Comparison of ENCODE assay signal across 15 cellular contexts in the genomic region with DNA sequence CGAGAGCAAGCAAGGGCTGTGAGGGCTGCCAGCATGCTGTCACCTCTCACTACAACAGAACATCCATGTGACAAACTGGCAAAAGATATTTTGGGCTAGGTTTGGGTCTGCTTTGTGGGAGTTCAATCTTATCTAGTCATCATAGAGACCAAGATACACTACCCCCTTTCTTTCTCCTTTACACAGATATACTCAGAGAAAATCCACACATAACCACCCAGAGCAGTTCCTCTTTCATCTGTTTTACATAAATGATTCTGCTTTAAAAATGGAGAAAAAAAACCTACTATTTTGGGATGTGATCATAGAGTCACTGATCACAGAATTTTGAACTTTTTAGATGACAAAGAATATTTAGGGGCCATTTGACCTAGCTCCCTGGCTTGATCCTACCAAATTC. TPM values are rescaled to one million over a fixed set of nuclear protein-coding genes. Genes with fewer than 3 reads are reported as not detected.
DNase-seq lines count a peak whose midpoint lies in the region; ATAC-seq and TF ChIP-seq lines count a peak whose summit lies in the region.
"Had no signal": no experiment of that assay in that cellular context is flagged by ENCODE, and none has a peak within 500 bp of the region (broad histone marks: within the 10 kb centered on the region; RNA-seq: fewer than 3 reads in every experiment).

No MANE protein-coding gene starts in this region.

- no peaks in the 10 kb centered on the region for H3K9me3 ChIP-seq in DOHH2 (ENCODE audit: control insufficient read depth, insufficient read depth, low read length)

- peak overlapping the region; percentile 58 for H3K27ac ChIP-seq in DOHH2 (ENCODE audit: low read depth, low read length)
- H3K27ac ChIP-seq: foreskin keratinocyte had no signal

- DNase-seq in NCI-H526 (lab: John Stamatoyannopoulos, UW) (no peak), T-cell (no peak), RKO (ENCODE audit: low spot score) (no peak)
- DNase-seq in activated CD4-positive, alpha-beta memory T cell treated with anti-CD3 and anti-CD28 coated beads for 36 hours = no peak
- DNase-seq: activated CD4-positive, alpha-beta T cell treated with anti-CD3 and anti-CD28 coated beads for 48 hours; foreskin keratinocyte; NCI-H2171 treated with DMSO at 0.1 percent for 48 hours; SHP77 treated with DMSO at 0.1 percent for 48 hours had no signal

- no peaks in the 10 kb centered on the region for H3K9me3 Mint-ChIP-seq in T-cell
- H3K9me3 Mint-ChIP-seq in activated CD4-positive, alpha-beta memory T cell treated with anti-CD3 and anti-CD28 coated beads for 36 hours = no peaks in the 10 kb centered on the region
- H3K9me3 Mint-ChIP-seq: activated naive CD4-positive, alpha-beta T cell treated with anti-CD3 and anti-CD28 coated beads, Interleukin-2, amount 50 U/mL, for 72 hours; IgD-negative memory B cell had no signal

- no peaks in the 10 kb centered on the region for H4K20me1 ChIP-seq in DOHH2 (ENCODE audit: control insufficient read depth, insufficient read depth, low read depth, low read length)

- POLR2A ChIA-PET in T-cell (lab: Charles Lee) = no interaction called here
- POLR2A ChIA-PET in activated CD4-positive, alpha-beta memory T cell treated with anti-CD3 and anti-CD28 coated beads for 36 hours (lab: Charles Lee) = no interaction called here

- H3K27ac Mint-ChIP-seq in T-cell = no peak overlapping the region
- H3K27ac Mint-ChIP-seq in activated CD4-positive, alpha-beta memory T cell treated with anti-CD3 and anti-CD28 coated beads for 36 hours = no peak overlapping the region
- H3K27ac Mint-ChIP-seq: activated naive CD4-positive, alpha-beta T cell treated with anti-CD3 and anti-CD28 coated beads, Interleukin-2, amount 50 U/mL, for 72 hours had no signal

- H3K27me3 ChIP-seq in DOHH2 (ENCODE audit: control insufficient read depth, low read length) = no peaks in the 10 kb centered on the region
- H3K27me3 ChIP-seq: foreskin keratinocyte had no signal

- no peaks in the 10 kb centered on the region for H3K9me2 ChIP-seq in DOHH2 (replicated peaks; ENCODE audit: control insufficient read depth, low read length)

- TF ChIP-seq CTCF in DOHH2 (IDR thresholded peaks at IDR 0.05; ENCODE audit: low read depth, low read length, poor library complexity, severe bottlenecking) = no peak

- intact Hi-C loops in activated CD4-positive, alpha-beta memory T cell treated with anti-CD3 and anti-CD28 coated beads for 36 hours (cut with micrococcal nuclease) = no loop called here

- no peak overlapping the region for H3K4me3 Mint-ChIP-seq in T-cell
- no peak overlapping the region for H3K4me3 Mint-ChIP-seq in activated CD4-positive, alpha-beta memory T cell treated with anti-CD3 and anti-CD28 coated beads for 36 hours

- H3F3A ChIP-seq in DOHH2 (ENCODE audit: control insufficient read depth, insufficient read depth) = no peaks in the 10 kb centered on the region

- H3K4me1 ChIP-seq in DOHH2 (ENCODE audit: control insufficient read depth, low read length) = peaks cover 25% of the 10 kb centered on the region
- H3K4me1 ChIP-seq: foreskin keratinocyte had no signal

- CTCF ChIA-PET in T-cell (lab: Charles Lee) = no interaction called here
- CTCF ChIA-PET in activated CD4-positive, alpha-beta memory T cell treated with anti-CD3 and anti-CD28 coated beads for 36 hours (lab: Charles Lee) = interaction anchor here (1.1 kb wide), 1 partner anchor 11 kb away, joined by 3 read pairs; no protein-coding TSS in a partner anchor

- no peaks in the 10 kb centered on the region for H3K36me3 ChIP-seq in DOHH2 (ENCODE audit: control insufficient read depth, low read length)

- ATAC-seq in GM19328 (IDR thresholded peaks at IDR 0.05; ENCODE audit: unreplicated experiment) (peak; percentile 94), HG02840 (IDR thresholded peaks at IDR 0.05; ENCODE audit: low FRiP score, unreplicated experiment) (peak; percentile 78), HG03571 (IDR thresholded peaks at IDR 0.05; ENCODE audit: unreplicated experiment) (peak; percentile 77), T-cell (replicated peaks in 1 of 4) (no peak)
- ATAC-seq: activated naive CD4-positive, alpha-beta T cell treated with anti-CD3 and anti-CD28 coated beads, Interleukin-2, amount 50 U/mL, for 72 hours; foreskin keratinocyte had no signal

- H3K4me2 ChIP-seq in DOHH2 (ENCODE audit: low read length) = peak overlapping the region; percentile 52
- H3K4me2 ChIP-seq: smooth muscle cell had no signal

- no peaks in the 10 kb centered on the region for H3K4me1 Mint-ChIP-seq in T-cell
- no peaks in the 10 kb centered on the region for H3K4me1 Mint-ChIP-seq in activated CD4-positive, alpha-beta memory T cell treated with anti-CD3 and anti-CD28 coated beads for 36 hours (ENCODE audit: low read depth)

- H3K27me3 Mint-ChIP-seq in T-cell = peaks cover 5 to 6% of the 10 kb centered on the region in 2 donors
- H3K27me3 Mint-ChIP-seq in activated CD4-positive, alpha-beta memory T cell treated with anti-CD3 and anti-CD28 coated beads for 36 hours = peaks cover 14% of the 10 kb centered on the region

- no peaks in the 10 kb centered on the region for H3K79me2 ChIP-seq in DOHH2 (ENCODE audit: control insufficient read depth, low read length)

- H3K4me3 ChIP-seq in DOHH2 (ENCODE audit: low read length) = peak overlapping the region; percentile 42
- H3K4me3 ChIP-seq: smooth muscle cell had no signal

- H3K36me3 Mint-ChIP-seq in T-cell = no peaks in the 10 kb centered on the region
- no peaks in the 10 kb centered on the region for H3K36me3 Mint-ChIP-seq in activated CD4-positive, alpha-beta memory T cell treated with anti-CD3 and anti-CD28 coated beads for 36 hours
- H3K36me3 Mint-ChIP-seq: activated naive CD4-positive, alpha-beta T cell treated with anti-CD3 and anti-CD28 coated beads, Interleukin-2, amount 50 U/mL, for 72 hours; IgD-negative memory B cell had no signal

RNA-seq across cellular contexts. Expression of a gene that starts 16.8 kb away (rescaled TPM):
- total RNA-seq in T-cell = 10 to 100 TPM in 1 of 5 donors, 1 to 10 TPM in 4; 1.5 to 15.8 (median 2.9) TPM
- total RNA-seq in activated CD4-positive, alpha-beta memory T cell treated with anti-CD3 and anti-CD28 coated beads for 36 hours = under 1 TPM; 0.05 to 0.12 TPM

Comparison
In these comparisons a context has a peak if more than half of its experiments do, and no peak if none do; other contexts are left out.
1. ATAC-seq: peak in GM19328 (single experiment), HG02840 (single experiment) and HG03571 (single experiment); none in T-cell (0 of 4).